Comparison of ENCODE assay signal across 19 cellular contexts in genomic region chr10:33653584-33654367, GRCh38.
A peak's percentile ranks its signal among the peaks of the same experiment; 100 is the strongest.
DNase-seq lines count a peak whose midpoint lies in the region; ATAC-seq, FAIRE-seq and TF ChIP-seq lines count a peak whose summit lies in the region.
"Had no signal": no experiment of that assay in that cellular context is flagged by ENCODE, and none has a peak within 500 bp of the region (broad histone marks: within the 10 kb centered on the region; RNA-seq: fewer than 3 reads in every experiment).

No MANE protein-coding gene starts in this region.

- TF ChIP-seq CTCF in brain microvascular endothelial cell (IDR thresholded peaks at IDR 0.05; ENCODE audit: low read depth, low read length, missing control alignments) (no peak), keratinocyte (optimal IDR thresholded peaks at IDR 0.05 in 1 of 3, IDR thresholded peaks at IDR 0.05 in 1 of 3, conservative IDR thresholded peaks at IDR 0.05 in 1 of 3; ENCODE audit: extremely low read depth in 1 of 3, insufficient read depth in 2 of 3, low read length in 3 of 3) (no peak), mesothelial cell of epicardium (IDR thresholded peaks at IDR 0.05; ENCODE audit: unreplicated experiment) (no peak), heart right ventricle (IDR thresholded peaks at IDR 0.05) (no peak), testis (IDR thresholded peaks at IDR 0.05) (no peak)

- ATAC-seq in heart right ventricle = no peak
- ATAC-seq: activated CD4-positive, CD25-positive, alpha-beta regulatory T cell treated with anti-CD3 and anti-CD28 coated beads, Interleukin-2, amount 50 U/mL, for 24 hours; activated naive CD8-positive, alpha-beta T cell treated with anti-CD3 and anti-CD28 coated beads, Interleukin-2, amount 50 U/mL, for 24 hours; HCT116; heart left ventricle; left ventricle myocardium superior; right lobe of liver; SK-N-SH treated with all-trans-retinoic acid at 6 μM for 48 hours had no signal

- no peaks in the 10 kb centered on the region for H3K9me1 ChIP-seq in keratinocyte (ENCODE audit: control insufficient read depth, extremely low read depth, insufficient read depth, low read length)

- H3K4me1 Mint-ChIP-seq in mesothelial cell of epicardium = peaks cover 10% of the 10 kb centered on the region

- peaks cover 40% of the 10 kb centered on the region for H3K9me3 Mint-ChIP-seq in mesothelial cell of epicardium

- peak overlapping the region in 10 of 11 experiments; percentile 7 to 76 (median 66); a peak in 17 of 22 replicates for H3K27ac ChIP-seq in BLaER1 treated with 17β-estradiol and CSF1 and Interleukin-3, amounts not matched to agents 10 nM and 100 nM
- H3K27ac ChIP-seq in brain microvascular endothelial cell (no peak overlapping the region), keratinocyte (ENCODE audit: control insufficient read depth, insufficient read depth, low read length) (no peak overlapping the region), heart right ventricle (no peak overlapping the region), testis (no peak overlapping the region)
- H3K27ac ChIP-seq: heart left ventricle, right lobe of liver had no signal

- H2AFZ ChIP-seq in keratinocyte (ENCODE audit: control insufficient read depth, low read length) = no peak overlapping the region

- no peak overlapping the region for H3K4me3 Mint-ChIP-seq in mesothelial cell of epicardium
- H3K4me3 Mint-ChIP-seq: activated naive CD8-positive, alpha-beta T cell treated with anti-CD3 and anti-CD28 coated beads, Interleukin-2, amount 50 U/mL, for 24 hours; CD4-positive, alpha-beta T cell had no signal

- WGBS in heart right ventricle, 2 donors = 82 to 88% methylated on average over 7 of the region's 7 CpGs
- WGBS in testis, 2 donors = 84 to 86% methylated on average over 7 of the region's 7 CpGs

- dilution Hi-C loops in keratinocyte (cut with MboI; ENCODE audit: extremely low pct_ligation_motif_present, low sequenced_read_pairs) = no loop called here

- H4K20me1 ChIP-seq in BLaER1 treated with 17β-estradiol and CSF1 and Interleukin-3, amounts not matched to agents 10 nM and 100 nM = no peaks in the 10 kb centered on the region
- no peaks in the 10 kb centered on the region for H4K20me1 ChIP-seq in keratinocyte (ENCODE audit: control insufficient read depth, extremely low read depth, insufficient read depth, low read length)

- H3K79me2 ChIP-seq in keratinocyte (ENCODE audit: control insufficient read depth, insufficient read depth, low read length) = no peaks in the 10 kb centered on the region

- TF ChIP-seq POLR2A in testis (IDR thresholded peaks at IDR 0.05) = no peak

- H3K27me3 ChIP-seq in BLaER1 treated with 17β-estradiol and CSF1 and Interleukin-3, amounts not matched to agents 10 nM and 100 nM = no peaks in the 10 kb centered on the region
- H3K27me3 ChIP-seq in brain microvascular endothelial cell (replicated peaks) (no peaks in the 10 kb centered on the region), keratinocyte (ENCODE audit: control insufficient read depth, extremely low read depth, insufficient read depth, low read length) (no peaks in the 10 kb centered on the region), heart right ventricle (no peaks in the 10 kb centered on the region), testis (no peaks in the 10 kb centered on the region)
- H3K27me3 ChIP-seq: heart left ventricle, right lobe of liver had no signal

- peak overlapping the region in 6 of 11 experiments; percentile 19 to 46 (median 30); a peak in 8 of 22 replicates for H3K9ac ChIP-seq in BLaER1 treated with 17β-estradiol and CSF1 and Interleukin-3, amounts not matched to agents 10 nM and 100 nM
- no peak overlapping the region for H3K9ac ChIP-seq in keratinocyte (ENCODE audit: control insufficient read depth, extremely low read depth, insufficient read depth, low read length)

- H3K9me3 ChIP-seq in BLaER1 treated with 17β-estradiol and CSF1 and Interleukin-3, amounts not matched to agents 10 nM and 100 nM (replicated peaks in 1 of 11) = peaks cover 29 to 49% (median 39%) of the 10 kb centered on the region in 11 experiments
- no peaks in the 10 kb centered on the region for H3K9me3 ChIP-seq in keratinocyte (ENCODE audit: control insufficient read depth, low read depth, low read length)
- peaks cover 0 to 28% (median 0%) of the 10 kb centered on the region in 11 donors for H3K9me3 ChIP-seq in heart right ventricle
- H3K9me3 ChIP-seq in testis = no peaks in the 10 kb centered on the region
- H3K9me3 ChIP-seq: right lobe of liver had no signal

- no peaks in the 10 kb centered on the region for H3K27me3 Mint-ChIP-seq in mesothelial cell of epicardium (ENCODE audit: low read depth)
- H3K27me3 Mint-ChIP-seq: activated naive CD8-positive, alpha-beta T cell treated with anti-CD3 and anti-CD28 coated beads, Interleukin-2, amount 50 U/mL, for 24 hours; CD4-positive, alpha-beta T cell had no signal

- no peaks in the 10 kb centered on the region; a peak in 1 of 22 replicates for H3K36me3 ChIP-seq in BLaER1 treated with 17β-estradiol and CSF1 and Interleukin-3, amounts not matched to agents 10 nM and 100 nM
- H3K36me3 ChIP-seq in brain microvascular endothelial cell (replicated peaks) (no peaks in the 10 kb centered on the region), keratinocyte (ENCODE audit: control insufficient read depth in 2 of 2, extremely low read depth in 1 of 2, insufficient read depth in 2 of 2, low read length in 2 of 2) (no peaks in the 10 kb centered on the region), heart right ventricle (no peaks in the 10 kb centered on the region), testis (ENCODE audit: low read depth, missing control alignments) (no peaks in the 10 kb centered on the region)
- H3K36me3 ChIP-seq: heart left ventricle, right lobe of liver had no signal

- in situ Hi-C loops in brain microvascular endothelial cell (cut with HindIII; ENCODE audit: low pct_ligation_motif_present, low sequenced_read_pairs) = no loop called here

- H3K36me3 Mint-ChIP-seq in mesothelial cell of epicardium = peaks cover 9% of the 10 kb centered on the region

- intact Hi-C loops in heart right ventricle (cut with DNase I) = no loop called here
- intact Hi-C loops in testis (cut with DNase I; ENCODE audit: low total_unique reads) = no loop called here

- peaks cover 41 to 89% (median 66%) of the 10 kb centered on the region in 10 experiments for H3K4me1 ChIP-seq in BLaER1 treated with 17β-estradiol and CSF1 and Interleukin-3, amounts not matched to agents 10 nM and 100 nM
- H3K4me1 ChIP-seq in keratinocyte (ENCODE audit: control insufficient read depth, extremely low read depth, insufficient read depth, low read length) = peaks cover 7% of the 10 kb centered on the region
- peaks cover 0 to 28% (median 0%) of the 10 kb centered on the region in 9 donors for H3K4me1 ChIP-seq in heart right ventricle
- H3K4me1 ChIP-seq in testis = no peaks in the 10 kb centered on the region

- FAIRE-seq in keratinocyte (lab: Jason Lieb, UNC) = peak; percentile 51

- no peak overlapping the region for H3K27ac Mint-ChIP-seq in mesothelial cell of epicardium
- H3K27ac Mint-ChIP-seq: activated naive CD8-positive, alpha-beta T cell treated with anti-CD3 and anti-CD28 coated beads, Interleukin-2, amount 50 U/mL, for 24 hours; CD4-positive, alpha-beta T cell had no signal

- peak overlapping the region in 3 of 10 experiments; percentile 0 to 2 (median 2); a peak in 2 of 20 replicates for H3K4me3 ChIP-seq in BLaER1 treated with 17β-estradiol and CSF1 and Interleukin-3, amounts not matched to agents 10 nM and 100 nM
- no peak overlapping the region for H3K4me3 ChIP-seq in brain microvascular endothelial cell (ENCODE audit: low read depth, low read length)
- H3K4me3 ChIP-seq in keratinocyte (ENCODE audit: control insufficient read depth in 2 of 3, extremely low read depth in 1 of 3, insufficient read depth in 2 of 3, low read depth in 1 of 3, low read length in 3 of 3) = no peak overlapping the region
- H3K4me3 ChIP-seq in heart right ventricle = no peak overlapping the region
- no peak overlapping the region for H3K4me3 ChIP-seq in testis
- H3K4me3 ChIP-seq: heart left ventricle, right lobe of liver had no signal

- DNase-seq in LoVo (ENCODE audit: low spot score) = peak; percentile 2
- peak; percentile 21 for DNase-seq in brain microvascular endothelial cell
- no peak for DNase-seq in keratinocyte (ENCODE audit: low read depth, low spot score)
- DNase-seq in NCI-H1417 treated with DMSO at 0.1 percent for 48 hours (lab: John Stamatoyannopoulos, UW) = no peak
- DNase-seq in mesothelial cell of epicardium (ENCODE audit: low spot score in 2 of 2, unreplicated experiment in 2 of 2) = no peak
- DNase-seq in heart right ventricle = no peak
- no peak for DNase-seq in testis
- DNase-seq: activated naive CD8-positive, alpha-beta T cell treated with anti-CD3 and anti-CD28 coated beads, Interleukin-2, amount 50 U/mL, for 24 hours; activated T-cell treated with anti-CD3 and anti-CD28 coated beads for 4 hours; CD4-positive, alpha-beta T cell; GF-D8; heart left ventricle; left ventricle myocardium superior; NCI-H748 treated with DMSO at 0.1 percent for 48 hours; right lobe of liver had no signal

- peak overlapping the region; percentile 67 to 88 (median 78) for H3K4me2 ChIP-seq in BLaER1 treated with 17β-estradiol and CSF1 and Interleukin-3, amounts not matched to agents 10 nM and 100 nM
- H3K4me2 ChIP-seq in keratinocyte (ENCODE audit: control insufficient read depth, extremely low read depth, insufficient read depth, low read depth, low read length) = peak overlapping the region; percentile 9

Comparison
In these comparisons a context has a peak if more than half of its experiments do, and no peak if none do; other contexts are left out.
1. H3K27ac ChIP-seq: peak in BLaER1 treated with 17β-estradiol and CSF1 and Interleukin-3, amounts not matched to agents 10 nM and 100 nM (10 of 11); none in brain microvascular endothelial cell (single experiment), keratinocyte (single experiment), heart right ventricle (0 of 10) and testis (0 of 2).
2. DNase-seq: peak in LoVo (single experiment) and brain microvascular endothelial cell (single experiment); none in keratinocyte (single experiment), NCI-H1417 treated with DMSO at 0.1 percent for 48 hours (single experiment), mesothelial cell of epicardium (0 of 2), heart right ventricle (0 of 2) and testis (single experiment).